33 cellular contexts compared by ENCODE assay signal in the genomic region with DNA sequence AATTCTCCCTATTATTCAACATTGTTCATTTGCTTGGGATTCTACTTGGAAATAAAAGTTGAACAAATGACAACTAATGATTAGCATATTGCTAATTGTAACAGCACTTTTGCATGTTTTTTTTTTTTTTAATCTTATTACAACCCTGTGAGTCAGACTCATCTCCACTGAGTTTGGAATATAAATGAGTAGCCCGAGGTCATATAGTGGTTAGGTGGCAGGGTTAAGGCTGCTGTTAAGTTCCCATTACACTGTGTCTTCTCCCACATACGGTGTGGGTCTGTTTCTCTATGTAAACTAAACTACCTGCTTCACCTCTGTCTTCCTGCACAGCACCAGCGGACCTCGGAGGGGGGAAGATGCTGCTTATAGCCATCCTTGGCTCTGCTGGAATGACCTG.
DNase-seq lines count a peak whose midpoint lies in the region; ATAC-seq and TF ChIP-seq lines count a peak whose summit lies in the region.
"Had no signal": no experiment of that assay in that cellular context is flagged by ENCODE, and none has a peak within 500 bp of the region (broad histone marks: within the 10 kb centered on the region; RNA-seq: fewer than 3 reads in every experiment).

No MANE protein-coding gene starts in this region.

- no peak overlapping the region for H3K27ac Mint-ChIP-seq in stimulated activated naive CD8-positive, alpha-beta T cell treated with anti-CD3 and anti-CD28 coated beads, Interleukin-15, amount 100 ng/mL, for 72 hours
- H3K27ac Mint-ChIP-seq: activated naive CD4-positive, alpha-beta T cell treated with anti-CD3 and anti-CD28 coated beads, Interleukin-2, amount 50 U/mL, for 72 hours; GM23338; memory B cell had no signal

- intact Hi-C loops in A673 (cut with micrococcal nuclease; ENCODE audit: unreplicated experiment) = no loop called here
- intact Hi-C loops in left colon (cut with DNase I, micrococcal nuclease) = loop anchor here in 1 of 2 donors (10.0 kb wide), 1 partner anchor 50 kb away; no protein-coding TSS in a partner anchor

- H3K9me3 ChIP-seq in A673 (ENCODE audit: low read depth, low read length, poor library complexity, severe bottlenecking) = no peaks in the 10 kb centered on the region
- H3K9me3 ChIP-seq: esophagus squamous epithelium, gastroesophageal sphincter, pancreas, uterus had no signal

- H3K9me3 Mint-ChIP-seq in stimulated activated naive CD8-positive, alpha-beta T cell treated with anti-CD3 and anti-CD28 coated beads, Interleukin-15, amount 100 ng/mL, for 72 hours = no peaks in the 10 kb centered on the region
- H3K9me3 Mint-ChIP-seq: activated naive CD4-positive, alpha-beta T cell treated with anti-CD3 and anti-CD28 coated beads, Interleukin-2, amount 50 U/mL, for 72 hours; GM23338; memory B cell had no signal

- H3K4me1 ChIP-seq in A673 (ENCODE audit: insufficient read depth, low read length, poor library complexity, severe bottlenecking) (no peaks in the 10 kb centered on the region), foreskin keratinocyte (peaks cover 11% of the 10 kb centered on the region)
- H3K4me1 ChIP-seq: esophagus squamous epithelium, pancreas, uterus had no signal

- POLR2A ChIA-PET in A673 (lab: Charles Lee; ENCODE audit: low non-redundant PET) = no interaction called here

- no peaks in the 10 kb centered on the region for H3K4me1 Mint-ChIP-seq in stimulated activated naive CD8-positive, alpha-beta T cell treated with anti-CD3 and anti-CD28 coated beads, Interleukin-15, amount 100 ng/mL, for 72 hours
- H3K4me1 Mint-ChIP-seq: GM23338, memory B cell had no signal

- no peaks in the 10 kb centered on the region for H3K36me3 ChIP-seq in A673 (ENCODE audit: insufficient read depth, low read length, poor library complexity, severe bottlenecking)
- H3K36me3 ChIP-seq: esophagus squamous epithelium, gastroesophageal sphincter, pancreas, uterus had no signal

- H3K27me3 ChIP-seq in A673 (replicated peaks; ENCODE audit: insufficient read depth, low read depth, low read length, poor library complexity) (no peaks in the 10 kb centered on the region), foreskin keratinocyte (peaks cover 15% of the 10 kb centered on the region)
- H3K27me3 ChIP-seq: esophagus squamous epithelium, gastroesophageal sphincter, pancreas, uterus had no signal

- H3K27ac ChIP-seq in A673 (ENCODE audit: low read depth, low read length, poor library complexity, severe bottlenecking) = no peak overlapping the region
- H3K27ac ChIP-seq in foreskin keratinocyte = no peak overlapping the region
- H3K27ac ChIP-seq: C4-2B, esophagus squamous epithelium, gastroesophageal sphincter, KMS-11, pancreas, PC-9, uterus had no signal

- TF ChIP-seq CTCF in A673 (conservative IDR thresholded peaks at IDR 0.05; ENCODE audit: low read depth, low read length) (no peak), foreskin keratinocyte (conservative IDR thresholded peaks at IDR 0.05) (no peak)

- no peak overlapping the region for H3K4me3 ChIP-seq in A673 (ENCODE audit: low read depth, low read length, poor library complexity, severe bottlenecking)
- H3K4me3 ChIP-seq: esophagus squamous epithelium, gastroesophageal sphincter, GM23338, pancreas, PC-9, uterus had no signal

- BruUV-seq in A673 (replicated peaks; lab: Mats Ljungman, UMichigan) = no TSS peak

- no peak for TF ChIP-seq POLR2A in erythroblast (IDR thresholded peaks at IDR 0.05; ENCODE audit: low read length)

- H3K27me3 Mint-ChIP-seq in stimulated activated naive CD8-positive, alpha-beta T cell treated with anti-CD3 and anti-CD28 coated beads, Interleukin-15, amount 100 ng/mL, for 72 hours = peaks cover 16% of the 10 kb centered on the region

- no peak overlapping the region for H3K4me3 Mint-ChIP-seq in stimulated activated naive CD8-positive, alpha-beta T cell treated with anti-CD3 and anti-CD28 coated beads, Interleukin-15, amount 100 ng/mL, for 72 hours
- H3K4me3 Mint-ChIP-seq: GM23338, memory B cell had no signal

- ATAC-seq in foreskin keratinocyte (peak; percentile 99), left colon (no peak)
- ATAC-seq in stimulated activated naive CD8-positive, alpha-beta T cell treated with anti-CD3 and anti-CD28 coated beads, Interleukin-15, amount 100 ng/mL, for 72 hours = no peak
- ATAC-seq: activated naive CD4-positive, alpha-beta T cell treated with anti-CD3 and anti-CD28 coated beads, Interleukin-2, amount 50 U/mL, for 72 hours; gastroesophageal sphincter; GM23338; pancreas; stimulated activated naive CD8-positive, alpha-beta T cell treated with anti-CD3 and anti-CD28 coated beads, Interleukin-15, Interleukin-2, amounts not matched to agents 100 U/mL and 50 U/mL, for 24 hours had no signal

- DNase-seq in A673 (ENCODE audit: low spot score) (peak; percentile 1), HT1080 (ENCODE audit: low read depth) (peak; percentile 20), amniotic epithelial cell (ENCODE audit: low read depth) (peak; percentile 17), foreskin keratinocyte (peak; percentile 49 to 71), left colon (no peak), erythroblast (lab: John Stamatoyannopoulos, UW) (no peak), GDM1 (lab: John Stamatoyannopoulos, UW) (no peak)
- no peak for DNase-seq in stimulated activated naive CD8-positive, alpha-beta T cell treated with anti-CD3 and anti-CD28 coated beads, Interleukin-15, amount 100 ng/mL, for 72 hours
- DNase-seq: 8988T; activated CD4-positive, alpha-beta T cell treated with anti-CD3 and anti-CD28 coated beads for 4 hours; activated T-cell treated with anti-CD3 and anti-CD28 coated beads for 4 hours; aorta; Calu3; central memory CD4-positive, alpha-beta T cell; DMS79; esophagus squamous epithelium; NCI-H1417 treated with DMSO at 0.1 percent for 48 hours; NCI-H2081; NCI-H524 treated with DMSO at 0.1 percent for 48 hours; NK-92 treated with Interleukin-12 subunit alpha and Interleukin-12 subunit beta, amount 100 ng/mL, for 24 hours; pancreas; PC-9; SHP77; small intestine; stimulated activated naive CD8-positive, alpha-beta T cell treated with anti-CD3 and anti-CD28 coated beads, Interleukin-15, Interleukin-2, amounts not matched to agents 100 U/mL and 50 U/mL, for 24 hours; T-helper 2 cell; uterus had no signal

- CTCF ChIA-PET in A673 (lab: Charles Lee) = no interaction called here

Comparison
In these comparisons a context has a peak if more than half of its experiments do, and no peak if none do; other contexts are left out.
1. DNase-seq: peak in A673 (single experiment), HT1080 (single experiment), amniotic epithelial cell (single experiment) and foreskin keratinocyte (2 of 2); none in stimulated activated naive CD8-positive, alpha-beta T cell treated with anti-CD3 and anti-CD28 coated beads, Interleukin-15, amount 100 ng/mL, for 72 hours (0 of 2), left colon (0 of 2), erythroblast (0 of 2) and GDM1 (single experiment).